ENCODE assay signal across 15 cellular contexts in genomic region chr20:56465997-56466396, GRCh38. TPM values are rescaled to one million over a fixed set of nuclear protein-coding genes. Genes with fewer than 3 reads are reported as not detected.
A peak's percentile ranks its signal among the peaks of the same experiment; 100 is the strongest.
DNase-seq lines count a peak whose midpoint lies in the region; ATAC-seq and TF ChIP-seq lines count a peak whose summit lies in the region.
"Had no signal": no experiment of that assay in that cellular context is flagged by ENCODE, and none has a peak within 500 bp of the region (broad histone marks: within the 10 kb centered on the region; RNA-seq: fewer than 3 reads in every experiment).

No MANE protein-coding gene starts in this region.

- BruUV-seq in OCI-LY7 (replicated peaks; lab: Mats Ljungman, UMichigan) = no TSS peak

- peak; percentile 30 for DNase-seq in GM12864 (ENCODE audit: low read depth)
- peak; percentile 49 for DNase-seq in OCI-LY7 (ENCODE audit: low spot score)
- DNase-seq in activated naive CD4-positive, alpha-beta T cell (lab: John Stamatoyannopoulos, UW) = no peak
- DNase-seq in activated gamma-delta T cell (lab: John Stamatoyannopoulos, UW) = no peak
- DNase-seq: activated CD4-positive, alpha-beta memory T cell treated with anti-CD3 and anti-CD28 coated beads for 36 hours; NCI-H1436 treated with DMSO at 0.1 percent for 48 hours; NCI-H774; SW 1271 had no signal

- H3K4me3 ChIP-seq in GM12864 (ENCODE audit: low read depth, low read length) = no peak overlapping the region
- no peak overlapping the region for H3K4me3 ChIP-seq in OCI-LY7 (ENCODE audit: low read depth, low read length, poor library complexity, severe bottlenecking)
- no peak overlapping the region for H3K4me3 ChIP-seq in mucosa of rectum (ENCODE audit: low read length in 2 of 2)
- H3K4me3 ChIP-seq: skin epidermis, vagina had no signal

- peak overlapping the region; percentile 89 for H2AFZ ChIP-seq in OCI-LY7 (ENCODE audit: low read length)

- no peaks in the 10 kb centered on the region for H3K9me2 ChIP-seq in OCI-LY7 (ENCODE audit: insufficient read depth, low read length)

- ATAC-seq in HG02938 (IDR thresholded peaks at IDR 0.05; ENCODE audit: unreplicated experiment) = peak; percentile 37
- ATAC-seq in GM19467 (IDR thresholded peaks at IDR 0.05; ENCODE audit: unreplicated experiment) = no peak
- no peak for ATAC-seq in HG02623 (IDR thresholded peaks at IDR 0.05; ENCODE audit: unreplicated experiment)
- ATAC-seq: HCT116 had no signal

- POLR2A ChIA-PET in OCI-LY7 (lab: Charles Lee) = interaction anchor here (1.3 kb wide), 1 partner anchor 54 kb away, joined by 3 read pairs; the partner anchor contains the start of gene CASS4

- peaks cover 24% of the 10 kb centered on the region for H3K79me2 ChIP-seq in OCI-LY7 (ENCODE audit: insufficient read depth, low read depth, low read length)

- no peaks in the 10 kb centered on the region for H3K27me3 ChIP-seq in mucosa of rectum (ENCODE audit: control insufficient read depth in 2 of 2, insufficient read depth in 2 of 2, low read length in 2 of 2)
- H3K27me3 ChIP-seq: vagina had no signal

- H3K4me2 ChIP-seq in OCI-LY7 (ENCODE audit: low read length) = peak overlapping the region; percentile 45

- no peaks in the 10 kb centered on the region for H3K9me3 ChIP-seq in OCI-LY7 (ENCODE audit: low read length)
- H3K9me3 ChIP-seq in mucosa of rectum (ENCODE audit: control insufficient read depth in 2 of 2, low read length in 2 of 2) = no peaks in the 10 kb centered on the region
- H3K9me3 ChIP-seq: vagina had no signal

- TF ChIP-seq CTCF in GM12864 (IDR thresholded peaks at IDR 0.05; ENCODE audit: low read depth, low read length, missing control alignments) (no peak), OCI-LY7 (conservative IDR thresholded peaks at IDR 0.05; ENCODE audit: low read length) (no peak)

- peaks cover 11% of the 10 kb centered on the region; the same call in 1 of the 2 replicates for H4K20me1 ChIP-seq in OCI-LY7 (ENCODE audit: insufficient read depth, low read length)

- H3K27ac ChIP-seq in OCI-LY7 (ENCODE audit: low read depth, low read length, poor library complexity, severe bottlenecking) = no peak overlapping the region
- H3K27ac ChIP-seq in mucosa of rectum (ENCODE audit: low read depth in 2 of 2, low read length in 2 of 2) = peak overlapping the region; percentile 34 to 35
- H3K27ac ChIP-seq: vagina had no signal

- intact Hi-C loops in OCI-LY7 (cut with micrococcal nuclease; ENCODE audit: unreplicated experiment) = loop anchor here (1.0 kb wide), 1 partner anchor 66 kb away; no protein-coding TSS in a partner anchor

- H3K4me1 ChIP-seq in OCI-LY7 (ENCODE audit: insufficient read depth, low read length, poor library complexity, severe bottlenecking) = peaks cover 33% of the 10 kb centered on the region
- H3K4me1 ChIP-seq in mucosa of rectum (ENCODE audit: control insufficient read depth in 2 of 2, insufficient read depth in 2 of 2, low read length in 2 of 2) = peaks cover 11 to 18% of the 10 kb centered on the region in 2 donors

- CTCF ChIA-PET in OCI-LY7 (lab: Charles Lee; ENCODE audit: unreplicated experiment) = no interaction called here

- H3K36me3 ChIP-seq in OCI-LY7 (ENCODE audit: insufficient read depth, low read length) (no peaks in the 10 kb centered on the region), mucosa of rectum (ENCODE audit: control insufficient read depth in 2 of 2, insufficient read depth in 2 of 2, low read length in 2 of 2) (no peaks in the 10 kb centered on the region)
- H3K36me3 ChIP-seq: vagina had no signal

- H3K9ac ChIP-seq in mucosa of rectum (ENCODE audit: low read depth in 1 of 2, low read length in 2 of 2) = no peak overlapping the region

RNA-seq across cellular contexts. Expression of gene RTF2, which starts 2.4 kb away (rescaled TPM):
- total RNA-seq in OCI-LY7 (2014; rRNA removed; shearing (Covaris generic)) = 46.8 and 63.6 TPM in 2 replicates
- total RNA-seq in OCI-LY7 (2022) = 68.2 and 72.7 TPM in 2 replicates

RNA-seq across cellular contexts. Expression of gene CASS4, which starts 53.9 kb away (rescaled TPM):
- total RNA-seq in OCI-LY7 (2014; rRNA removed; shearing (Covaris generic)) = 0.05 TPM in 1 of 2 replicates, not detected in the other
- 0.15 and 0.18 TPM in 2 replicates for total RNA-seq in OCI-LY7 (2022)

RNA-seq across cellular contexts. Expression of gene FAM209A, which starts 58.5 kb away (rescaled TPM):
- total RNA-seq in OCI-LY7 (2014; rRNA removed; shearing (Covaris generic)) = 0.82 TPM in 1 of 2 replicates, not detected in the other
- 0.70 TPM in 1 of 2 replicates, not detected in the other for total RNA-seq in OCI-LY7 (2022)
- total RNA-seq: vagina had no signal

Comparison
In these comparisons a context has a peak if more than half of its experiments do, and no peak if none do; other contexts are left out.
1. DNase-seq: peak in GM12864 (single experiment) and OCI-LY7 (single experiment); none in activated naive CD4-positive, alpha-beta T cell (0 of 4) and activated gamma-delta T cell (single experiment).